In genomic region chr10:71966046-71967004, GRCh38 we compare ENCODE assay signal across 8 cellular contexts.
DNase-seq lines count a peak whose midpoint lies in the region; ATAC-seq, FAIRE-seq and TF ChIP-seq lines count a peak whose summit lies in the region.

No MANE protein-coding gene starts in this region.

- ATAC-seq in GM21786 (IDR thresholded peaks at IDR 0.05; ENCODE audit: unreplicated experiment) (no peak), GM21367 (IDR thresholded peaks at IDR 0.05; ENCODE audit: unreplicated experiment) (no peak), GM18861 (IDR thresholded peaks at IDR 0.05; ENCODE audit: unreplicated experiment) (no peak)

- peak; percentile 67 for DNase-seq in AG10803 (ENCODE audit: low read depth)
- peak; percentile 80 for DNase-seq in RCC 7860 (ENCODE audit: low spot score)
- DNase-seq in fibroblast of gingiva (ENCODE audit: low read depth): peak; percentile 49
- DNase-seq in pons (ENCODE audit: low spot score): peak; percentile 33
- no peak for DNase-seq in effector CD8-positive, alpha-beta T cell (lab: John Stamatoyannopoulos, UW)

- peak; percentile 69 for FAIRE-seq in RCC 7860 (lab: Jason Lieb, UNC)

- peak overlapping the region; percentile 97 for H3K4me3 ChIP-seq in AG10803 (ENCODE audit: low read length)

- no peak for TF ChIP-seq CTCF in AG10803 (conservative IDR thresholded peaks at IDR 0.05; ENCODE audit: low read length)
